Comparison of ENCODE assay signal across 1 cellular context in the genomic region with DNA sequence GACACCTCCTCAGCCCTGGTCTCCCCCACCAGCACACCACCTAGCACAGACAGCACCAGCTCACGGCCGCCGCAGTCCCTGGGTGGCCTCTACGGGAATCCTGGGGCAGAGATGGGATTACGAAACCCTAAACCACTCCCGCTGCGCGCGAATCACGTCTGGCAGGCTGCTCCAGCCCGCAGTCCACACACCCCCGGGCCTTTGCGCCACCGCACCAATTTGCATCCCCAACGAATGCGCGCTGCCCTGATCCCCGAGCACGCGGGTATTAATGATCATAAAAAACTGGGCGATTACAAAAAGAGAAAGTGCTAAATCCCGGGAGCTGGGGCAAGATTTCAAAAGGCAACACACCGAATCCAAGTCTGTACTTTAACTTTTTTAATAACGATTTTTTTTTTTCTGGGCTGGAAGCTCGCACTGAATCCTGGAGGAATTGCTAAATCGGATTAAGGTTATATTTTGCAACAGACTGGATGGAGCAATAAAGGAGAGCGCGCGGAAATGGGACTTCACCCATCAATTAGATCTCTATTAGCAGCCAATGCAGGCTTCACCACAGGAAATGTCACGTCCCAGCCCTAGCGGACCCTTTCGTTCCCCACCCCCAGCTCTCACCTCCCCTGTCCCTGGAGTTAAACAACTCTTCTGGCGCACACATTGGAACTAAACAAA.
TF ChIP-seq lines count a peak whose summit lies in the region.

No MANE protein-coding gene starts in this region.

TF ChIP-seq in liver, 16 proteins besides CTCF, POLR2A, EP300 and RAD21 (continued from another document):
- TF ChIP-seq, protein P1, sequence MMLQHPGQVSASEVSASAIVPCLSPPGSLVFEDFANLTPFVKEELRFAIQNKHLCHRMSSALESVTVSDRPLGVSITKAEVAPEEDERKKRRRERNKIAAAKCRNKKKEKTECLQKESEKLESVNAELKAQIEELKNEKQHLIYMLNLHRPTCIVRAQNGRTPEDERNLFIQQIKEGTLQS (IDR thresholded peaks at IDR 0.05): peak; percentile 14
- TF ChIP-seq EGR1 (IDR thresholded peaks at IDR 0.05; ENCODE audit: low read depth in 2 of 2): no peak
- TF ChIP-seq, protein P2, sequence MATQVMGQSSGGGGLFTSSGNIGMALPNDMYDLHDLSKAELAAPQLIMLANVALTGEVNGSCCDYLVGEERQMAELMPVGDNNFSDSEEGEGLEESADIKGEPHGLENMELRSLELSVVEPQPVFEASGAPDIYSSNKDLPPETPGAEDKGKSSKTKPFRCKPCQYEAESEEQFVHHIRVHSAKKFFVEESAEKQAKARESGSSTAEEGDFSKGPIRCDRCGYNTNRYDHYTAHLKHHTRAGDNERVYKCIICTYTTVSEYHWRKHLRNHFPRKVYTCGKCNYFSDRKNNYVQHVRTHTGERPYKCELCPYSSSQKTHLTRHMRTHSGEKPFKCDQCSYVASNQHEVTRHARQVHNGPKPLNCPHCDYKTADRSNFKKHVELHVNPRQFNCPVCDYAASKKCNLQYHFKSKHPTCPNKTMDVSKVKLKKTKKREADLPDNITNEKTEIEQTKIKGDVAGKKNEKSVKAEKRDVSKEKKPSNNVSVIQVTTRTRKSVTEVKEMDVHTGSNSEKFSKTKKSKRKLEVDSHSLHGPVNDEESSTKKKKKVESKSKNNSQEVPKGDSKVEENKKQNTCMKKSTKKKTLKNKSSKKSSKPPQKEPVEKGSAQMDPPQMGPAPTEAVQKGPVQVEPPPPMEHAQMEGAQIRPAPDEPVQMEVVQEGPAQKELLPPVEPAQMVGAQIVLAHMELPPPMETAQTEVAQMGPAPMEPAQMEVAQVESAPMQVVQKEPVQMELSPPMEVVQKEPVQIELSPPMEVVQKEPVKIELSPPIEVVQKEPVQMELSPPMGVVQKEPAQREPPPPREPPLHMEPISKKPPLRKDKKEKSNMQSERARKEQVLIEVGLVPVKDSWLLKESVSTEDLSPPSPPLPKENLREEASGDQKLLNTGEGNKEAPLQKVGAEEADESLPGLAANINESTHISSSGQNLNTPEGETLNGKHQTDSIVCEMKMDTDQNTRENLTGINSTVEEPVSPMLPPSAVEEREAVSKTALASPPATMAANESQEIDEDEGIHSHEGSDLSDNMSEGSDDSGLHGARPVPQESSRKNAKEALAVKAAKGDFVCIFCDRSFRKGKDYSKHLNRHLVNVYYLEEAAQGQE (IDR thresholded peaks at IDR 0.05): no peak
- TF ChIP-seq JUND (IDR thresholded peaks at IDR 0.05): peak in 1 of 2 donors; percentile 58
- peak; percentile 11 for TF ChIP-seq HNF4G (IDR thresholded peaks at IDR 0.05)
- TF ChIP-seq FOXA1 (IDR thresholded peaks at IDR 0.05): no peak
